ENCODE assay signal across 8 cellular contexts in the genomic region with DNA sequence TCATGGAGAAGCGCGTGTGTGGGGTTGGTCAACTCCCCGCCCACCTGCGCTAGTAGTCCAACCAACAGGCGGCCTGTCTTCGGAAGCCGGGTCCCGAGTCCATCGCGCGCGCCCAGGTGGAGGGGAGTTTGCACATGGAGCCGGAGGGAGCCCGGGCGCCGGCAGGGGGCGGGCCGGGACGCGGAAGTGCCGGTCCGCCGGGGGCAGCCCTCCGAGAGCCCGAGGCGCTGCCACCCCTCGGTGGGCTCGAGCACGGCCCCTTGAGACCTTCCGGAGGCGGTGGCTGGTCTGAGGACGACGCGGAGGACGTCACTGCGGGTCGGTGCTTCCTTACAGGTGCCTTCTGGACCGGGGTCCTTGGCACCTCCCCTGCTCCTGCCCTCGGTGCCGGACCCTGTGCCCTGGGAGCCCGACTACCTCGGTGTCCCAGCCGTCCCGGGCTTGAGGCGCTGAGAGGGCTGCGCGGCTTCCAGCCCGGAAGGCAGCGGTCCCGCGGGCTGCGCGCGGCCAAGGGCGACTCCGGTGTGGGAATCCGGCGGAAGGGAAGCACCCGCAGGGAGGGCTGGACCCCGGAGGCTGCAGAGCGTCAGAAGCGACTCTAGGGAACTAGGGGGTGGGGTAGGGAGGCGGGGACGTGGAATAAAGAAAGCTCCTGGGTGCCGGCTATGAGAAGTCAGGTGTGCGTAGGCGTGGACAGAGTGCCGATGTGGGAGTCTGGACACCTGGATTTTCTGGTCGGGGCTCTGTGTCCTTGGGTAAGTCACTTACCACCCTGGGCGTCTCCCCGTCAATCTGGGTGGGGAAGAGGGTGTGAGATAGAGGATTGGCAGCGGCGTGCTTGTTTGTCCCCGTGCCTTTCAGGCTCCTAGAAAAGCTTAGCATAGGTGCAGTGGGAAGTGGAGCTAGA.
DNase-seq lines count a peak whose midpoint lies in the region; ATAC-seq lines count a peak whose summit lies in the region.

No MANE protein-coding gene starts in this region.

- no peak overlapping the region for H2AFZ ChIP-seq in Karpas-422 (ENCODE audit: low read length)

- CTCF ChIA-PET in activated naive CD4-positive, alpha-beta T cell treated with anti-CD3 and anti-CD28 coated beads, Interleukin-2, amount 10 ng/mL, durations not matched to agents 7 days and 5 days (lab: Charles Lee), result interaction anchor here (0.6 kb wide), 1 partner anchor 566 kb away, joined by 4 read pairs; no protein-coding TSS in a partner anchor

- no peaks in the 10 kb centered on the region for H3K4me1 Mint-ChIP-seq in natural killer cell treated with Interleukin-12 subunit alpha and Interleukin-12 subunit beta and Interleukin-15 and Interleukin-18, amount 100 ng/mL, for 72 hours (ENCODE audit: low read depth in 2 of 2)
- peaks cover 4% of the 10 kb centered on the region for H3K4me1 Mint-ChIP-seq in activated naive CD4-positive, alpha-beta T cell treated with anti-CD3 and anti-CD28 coated beads, Interleukin-2, amount 10 ng/mL, durations not matched to agents 7 days and 5 days

- no peaks in the 10 kb centered on the region; the same call in 1 of the 2 replicates for H3K27me3 ChIP-seq in Karpas-422 (ENCODE audit: low read length)

- peak; percentile 17 to 43 for ATAC-seq in natural killer cell treated with Interleukin-12 subunit alpha and Interleukin-12 subunit beta and Interleukin-15 and Interleukin-18, amount 100 ng/mL, for 72 hours
- no peak for ATAC-seq in GM19455 (IDR thresholded peaks at IDR 0.05; ENCODE audit: unreplicated experiment)

- H3K9me3 Mint-ChIP-seq in natural killer cell treated with Interleukin-12 subunit alpha and Interleukin-12 subunit beta and Interleukin-15 and Interleukin-18, amount 100 ng/mL, for 72 hours, result no peaks in the 10 kb centered on the region
- H3K9me3 Mint-ChIP-seq in activated naive CD4-positive, alpha-beta T cell treated with anti-CD3 and anti-CD28 coated beads, Interleukin-2, amount 10 ng/mL, durations not matched to agents 7 days and 5 days, result no peaks in the 10 kb centered on the region

- H3K36me3 Mint-ChIP-seq in natural killer cell treated with Interleukin-12 subunit alpha and Interleukin-12 subunit beta and Interleukin-15 and Interleukin-18, amount 100 ng/mL, for 72 hours, result no peaks in the 10 kb centered on the region
- H3K36me3 Mint-ChIP-seq in activated naive CD4-positive, alpha-beta T cell treated with anti-CD3 and anti-CD28 coated beads, Interleukin-2, amount 10 ng/mL, durations not matched to agents 7 days and 5 days, result peaks cover 2% of the 10 kb centered on the region

- no peaks in the 10 kb centered on the region for H3K36me3 ChIP-seq in Karpas-422 (ENCODE audit: insufficient read depth, low read length)

- peaks cover 31 to 33% of the 10 kb centered on the region in 2 donors for H3K27me3 Mint-ChIP-seq in natural killer cell treated with Interleukin-12 subunit alpha and Interleukin-12 subunit beta and Interleukin-15 and Interleukin-18, amount 100 ng/mL, for 72 hours
- H3K27me3 Mint-ChIP-seq in activated naive CD4-positive, alpha-beta T cell treated with anti-CD3 and anti-CD28 coated beads, Interleukin-2, amount 10 ng/mL, durations not matched to agents 7 days and 5 days, result peaks cover 33% of the 10 kb centered on the region

- H3K9ac ChIP-seq in Karpas-422 (ENCODE audit: low read length), result no peak overlapping the region

- H3K4me3 ChIP-seq in Karpas-422 (ENCODE audit: low read length), result no peak overlapping the region

- no peak overlapping the region for H3K27ac ChIP-seq in Karpas-422 (ENCODE audit: low read length)

- H3K9me3 ChIP-seq in Karpas-422 (ENCODE audit: low read length), result peaks cover 4% of the 10 kb centered on the region; the same call in 1 of the 2 replicates

- H3K4me3 Mint-ChIP-seq in natural killer cell treated with Interleukin-12 subunit alpha and Interleukin-12 subunit beta and Interleukin-15 and Interleukin-18, amount 100 ng/mL, for 72 hours, result no peak overlapping the region
- no peak overlapping the region for H3K4me3 Mint-ChIP-seq in activated naive CD4-positive, alpha-beta T cell treated with anti-CD3 and anti-CD28 coated beads, Interleukin-2, amount 10 ng/mL, durations not matched to agents 7 days and 5 days

- H4K20me1 ChIP-seq in Karpas-422 (ENCODE audit: insufficient read depth, low read depth, low read length), result no peaks in the 10 kb centered on the region

- H3K9me2 ChIP-seq in Karpas-422 (replicated peaks; ENCODE audit: insufficient read depth, low read length), result no peaks in the 10 kb centered on the region; the same call in 1 of the 2 replicates

- H3K27ac Mint-ChIP-seq in natural killer cell treated with Interleukin-12 subunit alpha and Interleukin-12 subunit beta and Interleukin-15 and Interleukin-18, amount 100 ng/mL, for 72 hours, result no peak overlapping the region
- H3K27ac Mint-ChIP-seq in activated naive CD4-positive, alpha-beta T cell treated with anti-CD3 and anti-CD28 coated beads, Interleukin-2, amount 10 ng/mL, durations not matched to agents 7 days and 5 days, result no peak overlapping the region

- H3K4me1 ChIP-seq in Karpas-422 (ENCODE audit: low read length), result no peaks in the 10 kb centered on the region

- peak; percentile 90 for DNase-seq in DMS53 (lab: John Stamatoyannopoulos, UW)
- peak; percentile 89 for DNase-seq in NCI-H2081 (lab: John Stamatoyannopoulos, UW)
- DNase-seq in ecto neural progenitor cell (ENCODE audit: low spot score), result peak; percentile 77
- DNase-seq in natural killer cell treated with Interleukin-12 subunit alpha and Interleukin-12 subunit beta and Interleukin-15 and Interleukin-18, amount 100 ng/mL, for 72 hours (ENCODE audit: low spot score), result no peak
- no peak for DNase-seq in Karpas-422
- DNase-seq in OCI-M2 (lab: John Stamatoyannopoulos, UW; ENCODE audit: unreplicated experiment), result no peak
- DNase-seq in activated naive CD4-positive, alpha-beta T cell treated with anti-CD3 and anti-CD28 coated beads, Interleukin-2, amount 10 ng/mL, durations not matched to agents 7 days and 5 days, result no peak

- H3K4me2 ChIP-seq in Karpas-422 (ENCODE audit: low read depth, low read length, poor library complexity, severe bottlenecking), result no peak overlapping the region

- H3K79me2 ChIP-seq in Karpas-422 (ENCODE audit: low read length), result no peaks in the 10 kb centered on the region

Comparison
In these comparisons a context has a peak if more than half of its experiments do, and no peak if none do; other contexts are left out.
1. DNase-seq: peak in DMS53 (single experiment), NCI-H2081 (2 of 2) and ecto neural progenitor cell (single experiment); none in natural killer cell treated with Interleukin-12 subunit alpha and Interleukin-12 subunit beta and Interleukin-15 and Interleukin-18, amount 100 ng/mL, for 72 hours (single experiment), Karpas-422 (single experiment), OCI-M2 (single experiment) and activated naive CD4-positive, alpha-beta T cell treated with anti-CD3 and anti-CD28 coated beads, Interleukin-2, amount 10 ng/mL, durations not matched to agents 7 days and 5 days (single experiment).